Comparison of ENCODE assay signal across 8 cellular contexts in the genomic region with DNA sequence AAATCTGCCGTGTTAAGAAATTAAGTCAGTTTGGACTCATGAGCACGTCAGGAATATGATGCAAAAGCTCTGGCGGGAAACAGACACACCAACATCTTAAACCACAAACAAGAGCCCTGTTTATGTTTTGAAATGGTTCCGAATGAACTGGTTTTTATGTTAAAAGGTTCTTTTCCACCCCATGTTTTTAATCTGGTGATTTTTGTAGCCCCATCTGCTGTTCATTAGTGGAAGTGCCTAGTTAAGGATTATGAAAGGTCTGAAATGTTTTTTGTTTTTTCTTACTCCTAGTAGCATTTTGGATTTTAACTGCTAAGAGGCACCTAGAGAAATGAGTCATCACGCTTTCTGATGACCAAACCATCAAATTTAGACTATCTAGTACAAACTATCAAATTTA.
DNase-seq lines count a peak whose midpoint lies in the region; ATAC-seq and TF ChIP-seq lines count a peak whose summit lies in the region.
"Had no signal": no experiment of that assay in that cellular context is flagged by ENCODE, and none has a peak within 500 bp of the region (broad histone marks: within the 10 kb centered on the region; RNA-seq: fewer than 3 reads in every experiment).

No MANE protein-coding gene starts in this region.

- intact Hi-C loops in dorsolateral prefrontal cortex (cut with DNase I): loop anchor here in 1 of 2 donors (5.0 kb wide), 1 partner anchor 332 kb away; no protein-coding TSS in a partner anchor
- intact Hi-C loops in prostate gland (cut with DNase I): no loop called here
- intact Hi-C loops in uterus (cut with DNase I; ENCODE audit: low total_unique reads): no loop called here
- intact Hi-C loops in natural killer cell (cut with micrococcal nuclease): no loop called here

- H3K27ac ChIP-seq in dorsolateral prefrontal cortex: no peak overlapping the region
- H3K27ac ChIP-seq in prostate gland: no peak overlapping the region
- no peak overlapping the region for H3K27ac ChIP-seq in uterus

- no peaks in the 10 kb centered on the region for H3K9me3 Mint-ChIP-seq in natural killer cell

- no peak overlapping the region for H3K4me3 Mint-ChIP-seq in natural killer cell

- H3K4me1 ChIP-seq in prostate gland (replicated peaks) (no peaks in the 10 kb centered on the region), uterus (no peaks in the 10 kb centered on the region)

- no peak overlapping the region for H3K27ac Mint-ChIP-seq in natural killer cell

- WGBS in prostate gland: 40% methylated on average over 5 of the region's 5 CpGs

- H3K4me1 Mint-ChIP-seq in natural killer cell: no peaks in the 10 kb centered on the region

- no peak for ATAC-seq in natural killer cell
- no peak for ATAC-seq in HG03460 (IDR thresholded peaks at IDR 0.05; ENCODE audit: unreplicated experiment)

- H3K36me3 Mint-ChIP-seq in natural killer cell: no peaks in the 10 kb centered on the region

- H3K4me3 ChIP-seq in GM12864 (ENCODE audit: low read depth, low read length): no peak overlapping the region
- no peak overlapping the region for H3K4me3 ChIP-seq in dorsolateral prefrontal cortex
- H3K4me3 ChIP-seq in prostate gland: no peak overlapping the region
- H3K4me3 ChIP-seq in uterus: no peak overlapping the region

- H3K36me3 ChIP-seq in prostate gland (no peaks in the 10 kb centered on the region), uterus (no peaks in the 10 kb centered on the region)

- TF ChIP-seq POLR2A in prostate gland (IDR thresholded peaks at IDR 0.05) (no peak), uterus (IDR thresholded peaks at IDR 0.05) (no peak)

- H3K27me3 ChIP-seq in dorsolateral prefrontal cortex (peaks cover 0 to 31% (median 10%) of the 10 kb centered on the region in 45 donors), prostate gland (replicated peaks; ENCODE audit: insufficient read depth) (peaks cover 3% of the 10 kb centered on the region), uterus (no peaks in the 10 kb centered on the region)

- DNase-seq in GM12864 (ENCODE audit: low read depth) (no peak), Kasumi-1 (lab: John Stamatoyannopoulos, UW) (peak; percentile 49 to 60), dorsolateral prefrontal cortex (no peak), prostate gland (ENCODE audit: low spot score) (no peak), uterus (no peak), natural killer cell (no peak)
- DNase-seq: activated naive CD4-positive, alpha-beta T cell treated with anti-CD3 and anti-CD28 coated beads, Interleukin-2, amount 50 U/mL, for 16 hours had no signal

- H3K9me3 ChIP-seq in prostate gland (no peaks in the 10 kb centered on the region), uterus (no peaks in the 10 kb centered on the region)

- TF ChIP-seq CTCF in GM12864 (IDR thresholded peaks at IDR 0.05; ENCODE audit: low read depth, low read length, missing control alignments) (peak; percentile 50), dorsolateral prefrontal cortex (IDR thresholded peaks at IDR 0.05 in 54 of 56, conservative IDR thresholded peaks at IDR 0.05 in 2 of 56; ENCODE audit: low read depth in 1 of 56, partially characterized antibody in 56 of 56) (peak; percentile 45 to 82 (median 70)), prostate gland (IDR thresholded peaks at IDR 0.05) (peak; percentile 27 to 66 (median 58)), uterus (IDR thresholded peaks at IDR 0.05) (peak in 2 of 4 experiments; percentile 11 to 33), natural killer cell (IDR thresholded peaks at IDR 0.05) (no peak)

- peaks cover 10 to 11% of the 10 kb centered on the region in 2 donors for H3K27me3 Mint-ChIP-seq in natural killer cell (ENCODE audit: low read depth in 2 of 2)

Comparison
In these comparisons a context has a peak if more than half of its experiments do, and no peak if none do; other contexts are left out.
1. DNase-seq: peak in Kasumi-1 (2 of 2); none in GM12864 (single experiment), dorsolateral prefrontal cortex (0 of 10), prostate gland (single experiment), uterus (0 of 2) and natural killer cell (single experiment).